In the genomic region with DNA sequence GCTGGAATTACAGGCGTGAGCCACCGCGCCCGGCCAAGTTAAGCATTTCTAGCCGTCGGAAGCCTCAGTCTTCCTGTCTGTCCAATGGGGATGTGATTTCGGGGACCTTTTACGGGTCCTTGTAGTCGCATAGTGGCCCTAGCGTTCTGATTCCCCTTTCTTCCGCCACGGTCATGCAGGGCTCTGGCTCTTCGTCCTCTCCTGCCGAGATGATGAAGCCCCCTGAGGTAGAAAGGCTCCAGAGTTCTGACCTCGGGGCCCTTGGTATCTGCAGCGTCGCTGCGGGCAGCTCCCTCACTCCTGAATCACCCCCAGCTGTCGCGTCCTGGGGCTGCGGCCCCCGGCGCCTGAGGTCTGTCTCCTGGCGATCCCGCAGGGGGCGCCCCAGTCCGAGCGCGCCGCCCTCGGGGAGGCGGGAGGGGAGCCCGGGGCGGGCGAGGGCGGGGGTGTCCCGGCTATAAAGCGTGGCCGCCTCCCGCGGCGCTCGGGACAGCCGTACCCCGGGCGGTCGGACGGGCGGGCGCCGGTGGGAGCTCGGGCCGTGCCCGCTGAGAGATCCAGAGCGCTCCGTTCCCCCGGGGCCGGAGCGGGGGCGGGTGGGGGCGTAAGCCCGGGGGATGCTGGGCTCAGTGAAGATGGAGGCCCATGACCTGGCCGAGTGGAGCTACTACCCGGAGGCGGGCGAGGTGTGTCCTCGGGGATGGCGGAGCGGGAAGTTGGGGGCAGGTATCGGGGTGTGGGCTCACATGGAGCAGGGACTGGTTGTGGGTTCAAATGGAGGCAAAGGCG, we compare ENCODE assay signal across 8 cellular contexts. TPM values are rescaled to one million over a fixed set of nuclear protein-coding genes. Genes with fewer than 3 reads are reported as not detected.
DNase-seq lines count a peak whose midpoint lies in the region; ATAC-seq and TF ChIP-seq lines count a peak whose summit lies in the region.

TSS of gene FOXA3 (plus strand) at position 487 of the 789 bp plus-strand sequence. CDS start at position 618, 131 bp downstream.

- no peaks in the 10 kb centered on the region for H3K9me2 ChIP-seq in DOHH2 (replicated peaks; ENCODE audit: control insufficient read depth, low read length)

- TF ChIP-seq CTCF in DOHH2 (IDR thresholded peaks at IDR 0.05; ENCODE audit: low read depth, low read length, poor library complexity, severe bottlenecking) (peak; percentile 60), RWPE2 (IDR thresholded peaks at IDR 0.05; ENCODE audit: poor library complexity, severe bottlenecking) (peak; percentile 52), adrenal gland (IDR thresholded peaks at IDR 0.05) (peak; percentile 12 to 61 (median 39)), spleen (IDR thresholded peaks at IDR 0.05 in 8 of 11, conservative IDR thresholded peaks at IDR 0.05 in 3 of 11) (peak in 10 of 11 experiments; percentile 49 to 85 (median 70))

- WGBS in adrenal gland, 4 donors = 2 to 5% (median 2%) methylated on average over 15 to 71 of the region's 71 CpGs
- 2 to 4% (median 3%) methylated on average over 37 to 71 of the region's 71 CpGs for WGBS in spleen, 5 donors

- H3K79me2 ChIP-seq in DOHH2 (ENCODE audit: control insufficient read depth, low read length) = peaks cover 39% of the 10 kb centered on the region

- H3K27ac ChIP-seq in DOHH2 (ENCODE audit: low read depth, low read length) (no peak within 1 kb of the TSS), RWPE2 (ENCODE audit: poor library complexity, severe bottlenecking) (peak within 1 kb of the TSS; percentile 55), adrenal gland (no peak within 1 kb of the TSS), spleen (peak within 1 kb of the TSS in 4 of 8 donors; percentile 93 to 96 (median 94))

- DNase-seq in RWPE2 (ENCODE audit: low spot score) (no peak), adrenal gland (peak in 1 of 7 donors; percentile 39), spleen (peak; percentile 90)

- H3K4me1 ChIP-seq in DOHH2 (ENCODE audit: control insufficient read depth, low read length) (peaks cover 25% of the 10 kb centered on the region), RWPE2 (ENCODE audit: insufficient read depth, poor library complexity, severe bottlenecking) (peaks cover 4% of the 10 kb centered on the region), adrenal gland (replicated peaks in 1 of 2) (peaks cover 7 to 27% of the 10 kb centered on the region in 2 donors), spleen (peaks cover 25 to 49% (median 39%) of the 10 kb centered on the region in 6 donors)

- H3F3A ChIP-seq in DOHH2 (ENCODE audit: control insufficient read depth, insufficient read depth) = no peaks in the 10 kb centered on the region; the same call in 1 of the 2 replicates

- peak; percentile 34 for ATAC-seq in HG02642 (IDR thresholded peaks at IDR 0.05; ENCODE audit: poor library complexity, unreplicated experiment)
- no peak for ATAC-seq in RWPE2 (ENCODE audit: low read depth)
- ATAC-seq in GM21717 (IDR thresholded peaks at IDR 0.05; ENCODE audit: unreplicated experiment) = no peak
- ATAC-seq in HG02588 (IDR thresholded peaks at IDR 0.05; ENCODE audit: unreplicated experiment) = no peak

- TF ChIP-seq POLR2A in adrenal gland (IDR thresholded peaks at IDR 0.05) (no peak), spleen (IDR thresholded peaks at IDR 0.05) (no peak)

- H3K9me3 ChIP-seq in DOHH2 (ENCODE audit: control insufficient read depth, insufficient read depth, low read length) (no peaks in the 10 kb centered on the region), RWPE2 (ENCODE audit: severe bottlenecking) (no peaks in the 10 kb centered on the region), adrenal gland (replicated peaks in 1 of 3) (no peaks in the 10 kb centered on the region), iPS-18c (ENCODE audit: control insufficient read depth, insufficient read depth, low read length) (no peaks in the 10 kb centered on the region), spleen (no peaks in the 10 kb centered on the region)

- H3K27me3 ChIP-seq in DOHH2 (ENCODE audit: control insufficient read depth, low read length) (peaks cover 31% of the 10 kb centered on the region), RWPE2 (ENCODE audit: insufficient read depth, poor library complexity, severe bottlenecking) (peaks cover 24% of the 10 kb centered on the region), adrenal gland (peaks cover 11% of the 10 kb centered on the region), spleen (replicated peaks in 1 of 7) (peaks cover 0 to 28% (median 14%) of the 10 kb centered on the region in 7 donors)

- H4K20me1 ChIP-seq in DOHH2 (ENCODE audit: control insufficient read depth, insufficient read depth, low read depth, low read length) = no peaks in the 10 kb centered on the region

- H3K4me2 ChIP-seq in DOHH2 (ENCODE audit: low read length) = peak within 1 kb of the TSS; percentile 62

- H3K36me3 ChIP-seq in DOHH2 (ENCODE audit: control insufficient read depth, low read length) (peaks cover 27% of the 10 kb centered on the region), RWPE2 (ENCODE audit: low read depth) (peaks cover 25% of the 10 kb centered on the region), adrenal gland (replicated peaks in 1 of 2) (peaks cover 0 to 7% of the 10 kb centered on the region in 2 donors), spleen (peaks cover 0 to 25% (median 10%) of the 10 kb centered on the region in 6 donors)

- intact Hi-C loops in adrenal gland (cut with DNase I) = no loop called here
- intact Hi-C loops in spleen (cut with DNase I; ENCODE audit: low total_unique reads) = no loop called here

- H3K4me3 ChIP-seq in DOHH2 (ENCODE audit: low read length) (peak within 1 kb of the TSS; percentile 90), RWPE2 (ENCODE audit: severe bottlenecking) (peak within 1 kb of the TSS; percentile 73), adrenal gland (peak within 1 kb of the TSS in 1 of 4 donors; percentile 72), iPS-18c (ENCODE audit: insufficient read depth, low read depth, low read length) (peak within 1 kb of the TSS; percentile 84), spleen (peak within 1 kb of the TSS; percentile 86 to 99 (median 92))

RNA-seq across cellular contexts. Expression of gene FOXA3, which starts in this region (rescaled TPM):
- not detected for total RNA-seq in adrenal gland
- polyA plus RNA-seq in adrenal gland = under 1 TPM in 1 of 3 donors, not detected in 2; 0.03 TPM
- under 1 TPM in 1 of 7 donors, not detected in 6; 0.24 TPM for total RNA-seq in spleen
- polyA plus RNA-seq in spleen = under 1 TPM in 2 of 3 donors, not detected in 1; 0.09 to 0.16 TPM

Comparison
In these comparisons a context has a peak if more than half of its experiments do, and no peak if none do; other contexts are left out.
1. Peak in DNase-seq and H3K4me3 ChIP-seq in spleen; RNA of the gene not detected or under 1 TPM.